In genomic region chr7:24898691-24899090, GRCh38 we compare ENCODE assay signal across 11 cellular contexts.
A peak's percentile ranks its signal among the peaks of the same experiment; 100 is the strongest.
DNase-seq lines count a peak whose midpoint lies in the region; ATAC-seq lines count a peak whose summit lies in the region.
"Had no signal": no experiment of that assay in that cellular context is flagged by ENCODE, and none has a peak within 500 bp of the region (broad histone marks: within the 10 kb centered on the region; RNA-seq: fewer than 3 reads in every experiment).

No MANE protein-coding gene starts in this region.

- H3K4me1 ChIP-seq in right cardiac atrium (ENCODE audit: control insufficient read depth, insufficient read depth, low read length) = no peaks in the 10 kb centered on the region

- 91% methylated on average over 4 of the region's 4 CpGs for WGBS in right cardiac atrium

- intact Hi-C loops in activated CD4-positive, alpha-beta memory T cell treated with anti-CD3 and anti-CD28 coated beads for 36 hours (cut with micrococcal nuclease) = loop anchor here (1.0 kb wide), 5 partner anchors 9 to 77 kb away; no protein-coding TSS in a partner anchor
- intact Hi-C loops in right cardiac atrium (cut with DNase I) = loop anchor here in 1 of 4 donors (10.0 kb wide), 1 partner anchor 166 kb away; no protein-coding TSS in a partner anchor

- POLR2A ChIA-PET in activated CD4-positive, alpha-beta T cell treated with anti-CD3 and anti-CD28 coated beads, Interleukin-2, amount 10 ng/mL, durations not matched to agents 7 days and 5 days (lab: Charles Lee) = no interaction called here
- POLR2A ChIA-PET in activated CD4-positive, alpha-beta memory T cell treated with anti-CD3 and anti-CD28 coated beads for 36 hours (lab: Charles Lee) = interaction anchor here (1.0 to 1.6 kb wide), 4 partner anchors 11 to 83 kb away, joined by 3 to 8 read pairs (median 4); partner anchors contain the start of gene OSBPL3

- no peaks in the 10 kb centered on the region for H3K9me3 ChIP-seq in right cardiac atrium (ENCODE audit: control insufficient read depth, low read length)

- no peak overlapping the region for H3K27ac ChIP-seq in right cardiac atrium (ENCODE audit: low read length)
- H3K27ac ChIP-seq: KMS-11 had no signal

- peak; percentile 40 for ATAC-seq in HG02981 (IDR thresholded peaks at IDR 0.05; ENCODE audit: unreplicated experiment)
- ATAC-seq in stimulated activated memory B cell treated with anti-CD40 and anti-IgM and Interleukin-4, amounts not matched to agents 10 μg/mL and 1 μg/mL and 100 μg/mL, for 72 hours = peak; percentile 60
- ATAC-seq in right cardiac atrium = no peak

- H3K4me3 ChIP-seq in right cardiac atrium (ENCODE audit: low read length) = no peak overlapping the region

- no peak for DNase-seq in activated CD4-positive, alpha-beta T cell treated with anti-CD3 and anti-CD28 coated beads, Interleukin-2, amount 10 ng/mL, durations not matched to agents 7 days and 5 days
- no peak for DNase-seq in activated CD4-positive, alpha-beta T cell treated with anti-CD3 and anti-CD28 coated beads for 4 hours
- no peak for DNase-seq in activated CD4-positive, alpha-beta memory T cell treated with anti-CD3 and anti-CD28 coated beads for 36 hours
- DNase-seq in NCI-H2029 treated with DMSO at 0.1 percent for 48 hours (lab: John Stamatoyannopoulos, UW) (no peak), right cardiac atrium (no peak), cortex of kidney (lab: John Stamatoyannopoulos, UW) (no peak)
- DNase-seq: posterior cingulate gyrus; stimulated activated naive CD4-positive, alpha-beta T cell treated with Interleukin-2 at 50 U/mL for 16 hours had no signal

- no peak overlapping the region for H3K4me3 Mint-ChIP-seq in activated CD4-positive, alpha-beta T cell treated with anti-CD3 and anti-CD28 coated beads, Interleukin-2, amount 10 ng/mL, durations not matched to agents 7 days and 5 days
- H3K4me3 Mint-ChIP-seq in activated CD4-positive, alpha-beta memory T cell treated with anti-CD3 and anti-CD28 coated beads for 36 hours = no peak overlapping the region
- no peak overlapping the region for H3K4me3 Mint-ChIP-seq in stimulated activated memory B cell treated with anti-CD40 and anti-IgM and Interleukin-4, amounts not matched to agents 10 μg/mL and 1 μg/mL and 100 μg/mL, for 72 hours

- H3K27me3 ChIP-seq in right cardiac atrium (ENCODE audit: control insufficient read depth, insufficient read depth) = no peaks in the 10 kb centered on the region

- peaks cover 17% of the 10 kb centered on the region for H3K36me3 Mint-ChIP-seq in activated CD4-positive, alpha-beta T cell treated with anti-CD3 and anti-CD28 coated beads, Interleukin-2, amount 10 ng/mL, durations not matched to agents 7 days and 5 days (ENCODE audit: low read depth)
- H3K36me3 Mint-ChIP-seq in activated CD4-positive, alpha-beta memory T cell treated with anti-CD3 and anti-CD28 coated beads for 36 hours = peaks cover 3% of the 10 kb centered on the region
- H3K36me3 Mint-ChIP-seq in stimulated activated memory B cell treated with anti-CD40 and anti-IgM and Interleukin-4, amounts not matched to agents 10 μg/mL and 1 μg/mL and 100 μg/mL, for 72 hours = peaks cover 5% of the 10 kb centered on the region

- peaks cover 77% of the 10 kb centered on the region for H3K4me1 Mint-ChIP-seq in activated CD4-positive, alpha-beta T cell treated with anti-CD3 and anti-CD28 coated beads, Interleukin-2, amount 10 ng/mL, durations not matched to agents 7 days and 5 days
- peaks cover 79% of the 10 kb centered on the region for H3K4me1 Mint-ChIP-seq in activated CD4-positive, alpha-beta memory T cell treated with anti-CD3 and anti-CD28 coated beads for 36 hours (ENCODE audit: low read depth)
- H3K4me1 Mint-ChIP-seq in stimulated activated memory B cell treated with anti-CD40 and anti-IgM and Interleukin-4, amounts not matched to agents 10 μg/mL and 1 μg/mL and 100 μg/mL, for 72 hours = peaks cover 80% of the 10 kb centered on the region

- H3K9me3 Mint-ChIP-seq in activated CD4-positive, alpha-beta T cell treated with anti-CD3 and anti-CD28 coated beads, Interleukin-2, amount 10 ng/mL, durations not matched to agents 7 days and 5 days = no peaks in the 10 kb centered on the region
- no peaks in the 10 kb centered on the region for H3K9me3 Mint-ChIP-seq in activated CD4-positive, alpha-beta memory T cell treated with anti-CD3 and anti-CD28 coated beads for 36 hours
- H3K9me3 Mint-ChIP-seq in stimulated activated memory B cell treated with anti-CD40 and anti-IgM and Interleukin-4, amounts not matched to agents 10 μg/mL and 1 μg/mL and 100 μg/mL, for 72 hours = no peaks in the 10 kb centered on the region

- peak overlapping the region; percentile 28 for H3K27ac Mint-ChIP-seq in activated CD4-positive, alpha-beta T cell treated with anti-CD3 and anti-CD28 coated beads, Interleukin-2, amount 10 ng/mL, durations not matched to agents 7 days and 5 days
- H3K27ac Mint-ChIP-seq in activated CD4-positive, alpha-beta memory T cell treated with anti-CD3 and anti-CD28 coated beads for 36 hours = peak overlapping the region; percentile 67
- H3K27ac Mint-ChIP-seq in stimulated activated memory B cell treated with anti-CD40 and anti-IgM and Interleukin-4, amounts not matched to agents 10 μg/mL and 1 μg/mL and 100 μg/mL, for 72 hours = peak overlapping the region; percentile 36

- CTCF ChIA-PET in activated CD4-positive, alpha-beta T cell treated with anti-CD3 and anti-CD28 coated beads, Interleukin-2, amount 10 ng/mL, durations not matched to agents 7 days and 5 days (lab: Charles Lee) = interaction anchor here (0.9 to 1.0 kb wide), 2 partner anchors 10 to 12 kb away, joined by 3 read pairs; no protein-coding TSS in a partner anchor
- CTCF ChIA-PET in activated CD4-positive, alpha-beta memory T cell treated with anti-CD3 and anti-CD28 coated beads for 36 hours (lab: Charles Lee) = interaction anchor here (1.1 to 1.3 kb wide), 2 partner anchors 78 to 86 kb away, joined by 3 to 4 read pairs; no protein-coding TSS in a partner anchor

- H3K27me3 Mint-ChIP-seq in activated CD4-positive, alpha-beta T cell treated with anti-CD3 and anti-CD28 coated beads, Interleukin-2, amount 10 ng/mL, durations not matched to agents 7 days and 5 days = no peaks in the 10 kb centered on the region
- no peaks in the 10 kb centered on the region for H3K27me3 Mint-ChIP-seq in activated CD4-positive, alpha-beta memory T cell treated with anti-CD3 and anti-CD28 coated beads for 36 hours
- H3K27me3 Mint-ChIP-seq in stimulated activated memory B cell treated with anti-CD40 and anti-IgM and Interleukin-4, amounts not matched to agents 10 μg/mL and 1 μg/mL and 100 μg/mL, for 72 hours = no peaks in the 10 kb centered on the region

Comparison
In these comparisons a context has a peak if more than half of its experiments do, and no peak if none do; other contexts are left out.
1. ATAC-seq: peak in HG02981 (single experiment) and stimulated activated memory B cell treated with anti-CD40 and anti-IgM and Interleukin-4, amounts not matched to agents 10 μg/mL and 1 μg/mL and 100 μg/mL, for 72 hours (single experiment); none in right cardiac atrium (0 of 2).
2. Peak in every context shown above with its lines, with median percentiles within 50 percentile points of each other: H3K27ac Mint-ChIP-seq.